32 cellular contexts compared by ENCODE assay signal in genomic region chr12:80201908-80202307, GRCh38.
"Had no signal": no experiment of that assay in that cellular context is flagged by ENCODE, and none has a peak within 500 bp of the region (broad histone marks: within the 10 kb centered on the region; RNA-seq: fewer than 3 reads in every experiment).

No MANE protein-coding gene starts in this region.

- H3K27me3 ChIP-seq: adrenal gland, body of pancreas, brain microvascular endothelial cell, breast epithelium had no signal

- H3K9me3 ChIP-seq: adrenal gland, body of pancreas, breast epithelium had no signal

- H3K4me3 ChIP-seq: adrenal gland, body of pancreas, breast epithelium had no signal

- H3K4me1 ChIP-seq: adrenal gland, body of pancreas, breast epithelium had no signal

- H3K27ac ChIP-seq: adrenal gland, body of pancreas, brain microvascular endothelial cell, breast epithelium, VCaP had no signal

- ATAC-seq: activated CD8-positive, alpha-beta T cell treated with anti-CD3 and anti-CD28 coated beads for 36 hours; activated naive CD4-positive, alpha-beta T cell treated with anti-CD3 and anti-CD28 coated beads, Interleukin-2, amount 50 U/mL, for 72 hours; activated T-cell treated with anti-CD3 and anti-CD28 coated beads, Interleukin-2, amount 50 U/mL, for 4 hours; activated T-cell treated with anti-CD3 and anti-CD28 coated beads, Interleukin-2, amount 50 U/mL, for 72 hours; activated T-helper 17 cell treated with anti-CD3 and anti-CD28 coated beads, Interleukin-2, amount 50 U/mL, for 72 hours; body of pancreas had no signal

- DNase-seq: activated B cell treated with CpG ODN at 0.5 μM for 24 hours; activated CD4-positive, alpha-beta memory T cell treated with anti-CD3 and anti-CD28 coated beads for 36 hours; activated CD4-positive, alpha-beta T cell treated with anti-CD3 and anti-CD28 coated beads for 4 hours; activated CD4-positive, alpha-beta T cell treated with anti-CD3 and anti-CD28 coated beads, Interleukin-2, amount 10 ng/mL, durations not matched to agents 24 days and 14 days; activated CD4-positive, alpha-beta T cell treated with anti-CD3 and anti-CD28 coated beads, Interleukin-2, amount 50 U/mL, for 1 hour; activated CD4-positive, alpha-beta T cell treated with anti-CD3 and anti-CD28 coated beads, Interleukin-2, amount 50 U/mL, for 4 hours; activated CD4-positive, CD25-positive, alpha-beta regulatory T cell treated with anti-CD3 and anti-CD28 coated beads, Interleukin-2, amount 50 U/mL, for 72 hours; activated CD8-positive, alpha-beta memory T cell treated with anti-CD3 and anti-CD28 coated beads, Interleukin-2, amount 50 U/mL, for 4 hours; activated CD8-positive, alpha-beta T cell treated with anti-CD3 and anti-CD28 coated beads for 36 hours; activated effector memory CD4-positive, alpha-beta T cell treated with anti-CD3 and anti-CD28 coated beads, Interleukin-2, amount 50 U/mL, for 16 hours; activated gamma-delta T cell treated with Interleukin-2 at 50 U/mL for 16 hours; activated naive CD4-positive, alpha-beta T cell; activated naive CD4-positive, alpha-beta T cell treated with anti-CD3 and anti-CD28 coated beads for 36 hours; activated naive CD4-positive, alpha-beta T cell treated with anti-CD3 and anti-CD28 coated beads, Interleukin-2, amount 50 U/mL, for 16 hours; activated naive CD8-positive, alpha-beta T cell treated with anti-CD3 and anti-CD28 coated beads for 36 hours; activated T-cell treated with anti-CD3 and anti-CD28 coated beads for 4 hours; activated T-cell treated with anti-CD3 and anti-CD28 coated beads, Interleukin-2, amount 50 U/mL, for 1 hour; activated T-cell treated with anti-CD3 and anti-CD28 coated beads, Interleukin-2, amount 50 U/mL, for 4 hours; activated T-cell treated with anti-CD3 and anti-CD28 coated beads, Interleukin-2, amount 50 U/mL, for 72 hours; adrenal gland; amniotic stem cell; aorta; body of pancreas; brain microvascular endothelial cell; central memory CD4-positive, alpha-beta T cell; T-helper 1 cell; T-helper 2 cell; T-helper 9 cell had no signal

- H3K36me3 ChIP-seq: adrenal gland, brain microvascular endothelial cell, breast epithelium had no signal
